ENCODE assay signal across 18 cellular contexts in the genomic region with DNA sequence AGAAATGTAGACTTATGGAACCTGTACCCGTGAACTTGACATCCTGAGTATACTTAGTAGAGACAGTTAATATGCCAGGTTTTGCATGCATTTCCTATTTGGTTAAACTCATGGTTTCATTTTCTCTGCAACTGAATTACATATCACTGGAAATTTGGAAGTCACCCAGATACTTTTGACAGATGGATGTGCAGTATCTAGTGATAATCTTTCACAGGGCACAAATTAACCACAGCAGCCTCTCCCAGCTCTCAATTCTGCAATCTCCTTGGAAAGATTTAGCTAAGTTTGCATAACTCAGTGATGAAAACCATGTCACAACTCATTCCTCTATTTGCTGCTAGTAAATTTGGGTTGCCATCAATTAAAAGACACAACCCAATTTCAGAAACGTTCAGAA.
DNase-seq lines count a peak whose midpoint lies in the region; ATAC-seq and TF ChIP-seq lines count a peak whose summit lies in the region.
"Had no signal": no experiment of that assay in that cellular context is flagged by ENCODE, and none has a peak within 500 bp of the region (broad histone marks: within the 10 kb centered on the region; RNA-seq: fewer than 3 reads in every experiment).

No MANE protein-coding gene starts in this region.

- no peak overlapping the region for H3K4me3 Mint-ChIP-seq in stimulated activated memory B cell treated with anti-CD40 and anti-IgM and Interleukin-4, amounts not matched to agents 10 μg/mL and 1 μg/mL and 100 μg/mL, for 72 hours
- H3K4me3 Mint-ChIP-seq: activated T-cell treated with anti-CD3 and anti-CD28 coated beads, Interleukin-2, amount 50 U/mL, for 4 hours; CD8-positive, alpha-beta T cell had no signal

- peaks cover 11% of the 10 kb centered on the region for H3K4me1 Mint-ChIP-seq in stimulated activated memory B cell treated with anti-CD40 and anti-IgM and Interleukin-4, amounts not matched to agents 10 μg/mL and 1 μg/mL and 100 μg/mL, for 72 hours

- no peak overlapping the region for H3K27ac ChIP-seq in BLaER1 treated with 17β-estradiol and CSF1 and Interleukin-3, amounts not matched to agents 10 nM and 100 nM
- H3K27ac ChIP-seq in esophagus muscularis mucosa (replicated peaks in 1 of 4), result peak overlapping the region; percentile 28 to 88 (median 85)
- peak overlapping the region; percentile 68 for H3K27ac ChIP-seq in neutrophil
- no peak overlapping the region for H3K27ac ChIP-seq in WERI-Rb-1
- H3K27ac ChIP-seq in testis, result no peak overlapping the region
- H3K27ac ChIP-seq: coronary artery had no signal

- H3K9me3 ChIP-seq in BLaER1 treated with 17β-estradiol and CSF1 and Interleukin-3, amounts not matched to agents 10 nM and 100 nM (replicated peaks in 1 of 11), result no peaks in the 10 kb centered on the region
- H3K9me3 ChIP-seq in esophagus muscularis mucosa (no peaks in the 10 kb centered on the region), neutrophil (no peaks in the 10 kb centered on the region), WERI-Rb-1 (ENCODE audit: severe bottlenecking) (no peaks in the 10 kb centered on the region), testis (no peaks in the 10 kb centered on the region)
- H3K9me3 ChIP-seq: esophagus squamous epithelium had no signal

- H3K4me3 ChIP-seq in BLaER1 treated with 17β-estradiol and CSF1 and Interleukin-3, amounts not matched to agents 10 nM and 100 nM, result no peak overlapping the region
- H3K4me3 ChIP-seq in esophagus muscularis mucosa, result peak overlapping the region in 3 of 4 donors; percentile 1 to 34 (median 24)
- peak overlapping the region in 1 of 2 experiments; percentile 10 for H3K4me3 ChIP-seq in neutrophil (ENCODE audit: low read depth in 1 of 2, low read length in 1 of 2)
- H3K4me3 ChIP-seq in WERI-Rb-1 (ENCODE audit: low read depth, low read length), result no peak overlapping the region
- no peak overlapping the region for H3K4me3 ChIP-seq in testis
- H3K4me3 ChIP-seq: coronary artery, esophagus squamous epithelium had no signal

- H4K20me1 ChIP-seq in BLaER1 treated with 17β-estradiol and CSF1 and Interleukin-3, amounts not matched to agents 10 nM and 100 nM, result no peaks in the 10 kb centered on the region

- no peak for TF ChIP-seq CTCF in esophagus muscularis mucosa (IDR thresholded peaks at IDR 0.05)
- TF ChIP-seq CTCF in neutrophil (IDR thresholded peaks at IDR 0.05), result no peak
- TF ChIP-seq CTCF in WERI-Rb-1 (IDR thresholded peaks at IDR 0.05; ENCODE audit: low read depth, low read length), result no peak
- no peak for TF ChIP-seq CTCF in testis (IDR thresholded peaks at IDR 0.05)

- H3K9me3 Mint-ChIP-seq in stimulated activated memory B cell treated with anti-CD40 and anti-IgM and Interleukin-4, amounts not matched to agents 10 μg/mL and 1 μg/mL and 100 μg/mL, for 72 hours, result no peaks in the 10 kb centered on the region
- H3K9me3 Mint-ChIP-seq: activated T-cell treated with anti-CD3 and anti-CD28 coated beads, Interleukin-2, amount 50 U/mL, for 4 hours; CD8-positive, alpha-beta T cell; T-cell had no signal

- DNase-seq in NCI-H226 (peak; percentile 81), esophagus muscularis mucosa (ENCODE audit: extremely low spot score) (no peak), WERI-Rb-1 (no peak), testis (no peak), RKO (ENCODE audit: low spot score) (no peak)
- DNase-seq: activated CD4-positive, alpha-beta T cell treated with anti-CD3 and anti-CD28 coated beads for 48 hours; activated T-cell treated with anti-CD3 and anti-CD28 coated beads, Interleukin-2, amount 50 U/mL, for 4 hours; CD8-positive, alpha-beta T cell; esophagus squamous epithelium; NCI-H1105; NCI-H345; T-cell; trophoblast cell had no signal

- no peaks in the 10 kb centered on the region for H3K36me3 Mint-ChIP-seq in stimulated activated memory B cell treated with anti-CD40 and anti-IgM and Interleukin-4, amounts not matched to agents 10 μg/mL and 1 μg/mL and 100 μg/mL, for 72 hours
- H3K36me3 Mint-ChIP-seq: CD8-positive, alpha-beta T cell; T-cell had no signal

- WGBS in esophagus muscularis mucosa, result 34% methylated on average over 2 of the region's 2 CpGs
- 64 to 73% methylated on average over 2 of the region's 2 CpGs for WGBS in testis, 2 donors

- H3K27me3 ChIP-seq in BLaER1 treated with 17β-estradiol and CSF1 and Interleukin-3, amounts not matched to agents 10 nM and 100 nM, result no peaks in the 10 kb centered on the region
- H3K27me3 ChIP-seq in esophagus muscularis mucosa (no peaks in the 10 kb centered on the region), neutrophil (no peaks in the 10 kb centered on the region), WERI-Rb-1 (ENCODE audit: insufficient read depth, low read depth, severe bottlenecking) (no peaks in the 10 kb centered on the region), testis (no peaks in the 10 kb centered on the region)

- intact Hi-C loops in esophagus muscularis mucosa (cut with DNase I) (no loop called here), testis (cut with DNase I; ENCODE audit: low total_unique reads) (no loop called here)

- H3K27ac Mint-ChIP-seq in stimulated activated memory B cell treated with anti-CD40 and anti-IgM and Interleukin-4, amounts not matched to agents 10 μg/mL and 1 μg/mL and 100 μg/mL, for 72 hours, result no peak overlapping the region
- H3K27ac Mint-ChIP-seq: CD8-positive, alpha-beta T cell; T-cell had no signal

- H3K4me2 ChIP-seq in BLaER1 treated with 17β-estradiol and CSF1 and Interleukin-3, amounts not matched to agents 10 nM and 100 nM, result peak overlapping the region; percentile 7 to 58 (median 34); a peak in 18 of 22 replicates

- TF ChIP-seq EP300 in esophagus muscularis mucosa (IDR thresholded peaks at IDR 0.05), result no peak

- no peak overlapping the region for H3K9ac ChIP-seq in BLaER1 treated with 17β-estradiol and CSF1 and Interleukin-3, amounts not matched to agents 10 nM and 100 nM

- H3K36me3 ChIP-seq in BLaER1 treated with 17β-estradiol and CSF1 and Interleukin-3, amounts not matched to agents 10 nM and 100 nM, result no peaks in the 10 kb centered on the region
- H3K36me3 ChIP-seq in esophagus muscularis mucosa (no peaks in the 10 kb centered on the region), neutrophil (no peaks in the 10 kb centered on the region), WERI-Rb-1 (no peaks in the 10 kb centered on the region), testis (ENCODE audit: low read depth, missing control alignments) (no peaks in the 10 kb centered on the region)
- H3K36me3 ChIP-seq: esophagus squamous epithelium had no signal

- H3K27me3 Mint-ChIP-seq in stimulated activated memory B cell treated with anti-CD40 and anti-IgM and Interleukin-4, amounts not matched to agents 10 μg/mL and 1 μg/mL and 100 μg/mL, for 72 hours, result peaks cover 18% of the 10 kb centered on the region

- peaks cover 0 to 13% (median 10%) of the 10 kb centered on the region in 10 experiments; a peak in 14 of 20 replicates for H3K4me1 ChIP-seq in BLaER1 treated with 17β-estradiol and CSF1 and Interleukin-3, amounts not matched to agents 10 nM and 100 nM
- peaks cover 18 to 87% (median 75%) of the 10 kb centered on the region in 4 donors for H3K4me1 ChIP-seq in esophagus muscularis mucosa
- peaks cover 34% of the 10 kb centered on the region in 2 experiments for H3K4me1 ChIP-seq in neutrophil (ENCODE audit: control insufficient read depth in 1 of 2, insufficient read depth in 1 of 2, low read depth in 1 of 2, low read length in 1 of 2)
- H3K4me1 ChIP-seq in testis, result no peaks in the 10 kb centered on the region

- ATAC-seq in stimulated activated memory B cell treated with anti-CD40 and anti-IgM and Interleukin-4, amounts not matched to agents 10 μg/mL and 1 μg/mL and 100 μg/mL, for 72 hours, result no peak
- ATAC-seq: activated T-cell treated with anti-CD3 and anti-CD28 coated beads, Interleukin-2, amount 50 U/mL, for 4 hours; CD8-positive, alpha-beta T cell; Panc1; T-cell had no signal

- no peak for TF ChIP-seq POLR2A in esophagus muscularis mucosa (IDR thresholded peaks at IDR 0.05; ENCODE audit: low read depth)
- no peak for TF ChIP-seq POLR2A in testis (IDR thresholded peaks at IDR 0.05)

Comparison
In these comparisons a context has a peak if more than half of its experiments do, and no peak if none do; other contexts are left out.
1. H3K27ac ChIP-seq: peak in esophagus muscularis mucosa (4 of 4) and neutrophil (single experiment); none in BLaER1 treated with 17β-estradiol and CSF1 and Interleukin-3, amounts not matched to agents 10 nM and 100 nM (0 of 11), WERI-Rb-1 (single experiment) and testis (0 of 2).
2. H3K4me3 ChIP-seq: peak in esophagus muscularis mucosa (3 of 4); none in BLaER1 treated with 17β-estradiol and CSF1 and Interleukin-3, amounts not matched to agents 10 nM and 100 nM (0 of 10), WERI-Rb-1 (single experiment) and testis (0 of 2).